In genomic region chr13:45196622-45197021, GRCh38 we compare ENCODE assay signal across 10 cellular contexts. TPM values are rescaled to one million over a fixed set of nuclear protein-coding genes. Genes with fewer than 3 reads are reported as not detected.
A peak's percentile ranks its signal among the peaks of the same experiment; 100 is the strongest.
DNase-seq lines count a peak whose midpoint lies in the region; ATAC-seq, FAIRE-seq and TF ChIP-seq lines count a peak whose summit lies in the region.
"Had no signal": no experiment of that assay in that cellular context is flagged by ENCODE, and none has a peak within 500 bp of the region (broad histone marks: within the 10 kb centered on the region; RNA-seq: fewer than 3 reads in every experiment).

No MANE protein-coding gene starts in this region.

- no peak overlapping the region for H3K4ac ChIP-seq in mesenchymal stem cell (ENCODE audit: low read depth in 1 of 2, low read length in 2 of 2)

- in situ Hi-C loops in astrocyte of the spinal cord (cut with HindIII; ENCODE audit: low sequenced_read_pairs) = no loop called here

- no peak for FAIRE-seq in GM12891 (lab: Jason Lieb, UNC)

- no peak overlapping the region for H3K4me3 ChIP-seq in astrocyte of the spinal cord (ENCODE audit: low read depth, low read length)
- H3K4me3 ChIP-seq in mesenchymal stem cell (ENCODE audit: insufficient read depth in 1 of 2, low read depth in 1 of 2, low read length in 2 of 2) = no peak overlapping the region

- no peak overlapping the region for H2AFZ ChIP-seq in mesenchymal stem cell (ENCODE audit: low read depth, low read length)

- H4K8ac ChIP-seq in mesenchymal stem cell (ENCODE audit: low read length) = no peak overlapping the region

- H3K27ac ChIP-seq in mesenchymal stem cell (ENCODE audit: low read length, poor library complexity, severe bottlenecking) = peak overlapping the region; percentile 63

- ATAC-seq in HG02870 (IDR thresholded peaks at IDR 0.05; ENCODE audit: unreplicated experiment) (peak; percentile 61), HG02840 (IDR thresholded peaks at IDR 0.05; ENCODE audit: low FRiP score, unreplicated experiment) (no peak)

- no peak overlapping the region for H4K91ac ChIP-seq in mesenchymal stem cell (ENCODE audit: low read length)

- peak overlapping the region; percentile 76 for H2AK5ac ChIP-seq in mesenchymal stem cell (ENCODE audit: low read length, severe bottlenecking)

- no peaks in the 10 kb centered on the region for H3K9me3 ChIP-seq in mesenchymal stem cell (ENCODE audit: control insufficient read depth, low read length)

- 63% methylated on average over 1 of the region's 1 CpG for WGBS in mesenchymal stem cell

- H2BK5ac ChIP-seq in mesenchymal stem cell (ENCODE audit: low read depth, low read length, poor library complexity, severe bottlenecking) = no peak overlapping the region

- H3K4me2 ChIP-seq in mesenchymal stem cell (ENCODE audit: low read length, poor library complexity, severe bottlenecking) = no peak overlapping the region

- no peak overlapping the region for H3K23ac ChIP-seq in mesenchymal stem cell (ENCODE audit: low read length in 2 of 2)

- no peak for TF ChIP-seq POLR2A in GM12891 (IDR thresholded peaks at IDR 0.05; ENCODE audit: low read depth, low read length)

- no peaks in the 10 kb centered on the region for H3K27me3 ChIP-seq in mesenchymal stem cell (ENCODE audit: control insufficient read depth in 1 of 2, insufficient read depth in 1 of 2, low read length in 2 of 2)

- DNase-seq in GM12891 (ENCODE audit: insufficient read length, low spot score) (no peak), astrocyte of the spinal cord (ENCODE audit: low read depth, low spot score) (peak; percentile 48), mesenchymal stem cell (peak; percentile 62), NCI-H748 treated with DMSO at 0.1 percent for 48 hours (lab: John Stamatoyannopoulos, UW) (no peak), SW480 (ENCODE audit: low spot score) (no peak), cortex of kidney (lab: John Stamatoyannopoulos, UW) (no peak)
- DNase-seq: caudate nucleus, NCI-H1417 treated with DMSO at 0.1 percent for 48 hours had no signal

- H3K18ac ChIP-seq in mesenchymal stem cell (ENCODE audit: low read depth in 1 of 2, low read length in 2 of 2) = no peak overlapping the region

- H3K9ac ChIP-seq in mesenchymal stem cell (ENCODE audit: low read length) = no peak overlapping the region

- no peak overlapping the region for H2BK12ac ChIP-seq in mesenchymal stem cell (ENCODE audit: low read length in 2 of 2)

- no peak for TF ChIP-seq CTCF in astrocyte of the spinal cord (IDR thresholded peaks at IDR 0.05; ENCODE audit: low read depth, low read length)

- peaks cover 4% of the 10 kb centered on the region for H3K4me1 ChIP-seq in mesenchymal stem cell (ENCODE audit: control insufficient read depth, insufficient read depth, low read depth, low read length)

- H2BK15ac ChIP-seq in mesenchymal stem cell (ENCODE audit: low read depth, poor library complexity, severe bottlenecking) = no peak overlapping the region

- peaks cover 8% of the 10 kb centered on the region for H3K79me1 ChIP-seq in mesenchymal stem cell (replicated peaks; ENCODE audit: low read length, poor library complexity, severe bottlenecking)

- H3K14ac ChIP-seq in mesenchymal stem cell (ENCODE audit: low read length in 2 of 2) = no peak overlapping the region

- no peaks in the 10 kb centered on the region for H3K36me3 ChIP-seq in mesenchymal stem cell (ENCODE audit: control insufficient read depth in 1 of 2, insufficient read depth in 2 of 2, low read depth in 1 of 2, low read length in 2 of 2)

- H2BK120ac ChIP-seq in mesenchymal stem cell (ENCODE audit: low read depth, low read length) = no peak overlapping the region

TF ChIP-seq in GM12891, 5 proteins besides CTCF, POLR2A, EP300 and RAD21:
- TF ChIP-seq SPI1 (IDR thresholded peaks at IDR 0.05; ENCODE audit: low read depth, low read length) (0 out of 2 replicates have a peak, but pooled peaks have one; percentile 1), TAF1 (IDR thresholded peaks at IDR 0.05; ENCODE audit: low read depth, low read length) (no peak), POU2F2 (IDR thresholded peaks at IDR 0.05; ENCODE audit: low read depth, low read length) (no peak), PAX5 (IDR thresholded peaks at IDR 0.05; ENCODE audit: insufficient read depth, low read length, severe bottlenecking) (no peak), POLR2AphosphoS5 (IDR thresholded peaks at IDR 0.05; ENCODE audit: low read depth, low read length) (no peak)

RNA-seq across cellular contexts. Expression of gene KCTD4, which starts 4.2 kb away (rescaled TPM):
- polyA plus RNA-seq in GM12891 (2012; ENCODE audit: low read depth, missing spikeins) = not detected
- polyA plus RNA-seq in mesenchymal stem cell (2013, experiment 1 of 2) = not detected
- polyA plus RNA-seq in mesenchymal stem cell (2013, experiment 2 of 2) = not detected

Comparison
In these comparisons a context has a peak if more than half of its experiments do, and no peak if none do; other contexts are left out.
1. DNase-seq: peak in astrocyte of the spinal cord (single experiment) and mesenchymal stem cell (single experiment); none in GM12891 (single experiment), NCI-H748 treated with DMSO at 0.1 percent for 48 hours (single experiment), SW480 (single experiment) and cortex of kidney (single experiment).